ENCODE assay signal across 25 cellular contexts in the genomic region with DNA sequence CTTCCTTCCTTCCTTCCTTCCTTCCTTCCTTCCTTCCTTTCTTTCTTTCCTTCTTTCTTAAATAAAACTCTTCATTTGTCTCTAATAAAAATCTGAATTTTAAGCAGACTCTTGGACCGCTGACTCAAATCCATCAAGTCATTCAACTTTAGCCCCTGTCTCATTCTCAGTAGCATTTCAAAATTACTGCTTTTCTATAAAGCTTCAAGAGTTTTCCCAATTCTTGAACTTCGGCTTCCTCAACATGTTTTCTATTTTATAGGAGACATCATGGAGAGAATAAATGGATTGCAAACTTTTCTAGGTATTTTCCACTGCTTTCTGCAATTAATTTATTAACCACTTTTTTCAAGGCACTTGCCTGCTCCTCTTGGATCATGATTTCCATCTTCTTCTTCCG.
"Had no signal": no experiment of that assay in that cellular context is flagged by ENCODE, and none has a peak within 500 bp of the region (broad histone marks: within the 10 kb centered on the region; RNA-seq: fewer than 3 reads in every experiment).

No MANE protein-coding gene starts in this region.

- H3K4me1 ChIP-seq: colonic mucosa, esophagus muscularis mucosa, esophagus squamous epithelium, foreskin keratinocyte, gastrocnemius medialis, gastroesophageal sphincter, heart left ventricle, heart right ventricle had no signal

- DNase-seq: colonic mucosa; cortex of kidney; dorsolateral prefrontal cortex; effector CD4-positive, alpha-beta T cell; effector CD8-positive, alpha-beta T cell; effector memory CD4-positive, alpha-beta T cell; effector memory CD8-positive, alpha-beta T cell; endodermal cell; erythroblast; esophagus squamous epithelium; foreskin fibroblast; foreskin melanocyte; gastrocnemius medialis; glutamatergic neuron; head of caudate nucleus; heart left ventricle; heart right ventricle; hippocampal formation had no signal

- H3K27ac Mint-ChIP-seq: dendritic cell treated with granulocyte-macrophage colony-stimulating factor and Interleukin-4, amounts not matched to agents 40 ng/mL and 50 ng/mL, for 4 days; effector memory CD8-positive, alpha-beta T cell; endodermal cell had no signal

- H3K4me3 Mint-ChIP-seq: dendritic cell treated with granulocyte-macrophage colony-stimulating factor and Interleukin-4, amounts not matched to agents 40 ng/mL and 50 ng/mL, for 4 days; effector memory CD8-positive, alpha-beta T cell; endodermal cell had no signal

- H3K27me3 ChIP-seq: colonic mucosa, dorsolateral prefrontal cortex, esophagus muscularis mucosa, esophagus squamous epithelium, gastrocnemius medialis, gastroesophageal sphincter, heart left ventricle, heart right ventricle, hepatocyte had no signal

- H3K9me3 Mint-ChIP-seq: effector memory CD8-positive, alpha-beta T cell; endodermal cell had no signal

- H3K4me3 ChIP-seq: colonic mucosa, coronary artery, dorsolateral prefrontal cortex, esophagus muscularis mucosa, esophagus squamous epithelium, gastrocnemius medialis, gastroesophageal sphincter, heart left ventricle, heart right ventricle, hepatocyte had no signal

- H3K27me3 Mint-ChIP-seq: dendritic cell treated with granulocyte-macrophage colony-stimulating factor and Interleukin-4, amounts not matched to agents 40 ng/mL and 50 ng/mL, for 4 days had no signal

- H3K36me3 ChIP-seq: colonic mucosa, esophagus muscularis mucosa, esophagus squamous epithelium, gastrocnemius medialis, gastroesophageal sphincter, heart left ventricle, heart right ventricle had no signal

- H3K9me3 ChIP-seq: colonic mucosa, esophagus muscularis mucosa, esophagus squamous epithelium, gastrocnemius medialis, gastroesophageal sphincter, heart left ventricle, heart right ventricle had no signal

- H3K27ac ChIP-seq: colonic mucosa, coronary artery, dorsolateral prefrontal cortex, epithelial cell of prostate, esophagus muscularis mucosa, esophagus squamous epithelium, foreskin keratinocyte, gastrocnemius medialis, gastroesophageal sphincter, heart left ventricle, heart right ventricle, hepatocyte had no signal

- H3K4me1 Mint-ChIP-seq: endodermal cell had no signal
